8 cellular contexts compared by ENCODE assay signal in genomic region chr3:115623414-115623868, GRCh38. TPM values are rescaled to one million over a fixed set of nuclear protein-coding genes. Genes with fewer than 3 reads are reported as not detected.
DNase-seq lines count a peak whose midpoint lies in the region; ATAC-seq lines count a peak whose summit lies in the region.

GAP43 (plus strand) TSS chr3:115623510; CDS start chr3:115623690, 180 bp downstream.

- H3K4me1 Mint-ChIP-seq in IgD-negative memory B cell: peaks cover 0 to 10% (median 6%) of the 10 kb centered on the region in 3 donors
- H3K4me1 Mint-ChIP-seq in activated naive CD8-positive, alpha-beta T cell treated with anti-CD3 and anti-CD28 coated beads, Interleukin-2, amount 10 ng/mL, durations not matched to agents 7 days and 5 days: peaks cover 11% of the 10 kb centered on the region

- intact Hi-C loops in left ventricle myocardium superior (cut with micrococcal nuclease): no loop called here
- intact Hi-C loops in posterior cingulate gyrus (cut with DNase I): no loop called here

- H3K27me3 Mint-ChIP-seq in IgD-negative memory B cell: peaks cover 23% of the 10 kb centered on the region
- peaks cover 55% of the 10 kb centered on the region for H3K27me3 Mint-ChIP-seq in activated naive CD8-positive, alpha-beta T cell treated with anti-CD3 and anti-CD28 coated beads, Interleukin-2, amount 10 ng/mL, durations not matched to agents 7 days and 5 days

- no peak for ATAC-seq in activated naive CD8-positive, alpha-beta T cell treated with anti-CD3 and anti-CD28 coated beads, Interleukin-2, amount 10 ng/mL, durations not matched to agents 7 days and 5 days (ENCODE audit: low read depth)
- peak; percentile 93 for ATAC-seq in left ventricle myocardium superior
- no peak for ATAC-seq in HG02870 (IDR thresholded peaks at IDR 0.05; ENCODE audit: unreplicated experiment)

- H3K4me3 Mint-ChIP-seq in IgD-negative memory B cell: peak within 1 kb of the TSS in 3 of 4 donors; percentile 45 to 86 (median 83)
- peak within 1 kb of the TSS; percentile 25 for H3K4me3 Mint-ChIP-seq in activated naive CD8-positive, alpha-beta T cell treated with anti-CD3 and anti-CD28 coated beads, Interleukin-2, amount 10 ng/mL, durations not matched to agents 7 days and 5 days

- H3K27ac Mint-ChIP-seq in IgD-negative memory B cell: peak within 1 kb of the TSS in 1 of 3 donors; percentile 42
- H3K27ac Mint-ChIP-seq in activated naive CD8-positive, alpha-beta T cell treated with anti-CD3 and anti-CD28 coated beads, Interleukin-2, amount 10 ng/mL, durations not matched to agents 7 days and 5 days: no peak within 1 kb of the TSS

- no peaks in the 10 kb centered on the region for H3K9me3 Mint-ChIP-seq in IgD-negative memory B cell
- H3K9me3 Mint-ChIP-seq in activated naive CD8-positive, alpha-beta T cell treated with anti-CD3 and anti-CD28 coated beads, Interleukin-2, amount 10 ng/mL, durations not matched to agents 7 days and 5 days: no peaks in the 10 kb centered on the region

- no peaks in the 10 kb centered on the region for H3K36me3 Mint-ChIP-seq in IgD-negative memory B cell
- H3K36me3 Mint-ChIP-seq in activated naive CD8-positive, alpha-beta T cell treated with anti-CD3 and anti-CD28 coated beads, Interleukin-2, amount 10 ng/mL, durations not matched to agents 7 days and 5 days: no peaks in the 10 kb centered on the region

- DNase-seq in Ammon's horn (ENCODE audit: low spot score) (peak; percentile 71), left ventricle myocardium superior (peak; percentile 49), posterior cingulate gyrus (peak in 9 of 10 donors; percentile 16 to 96 (median 65))
- no peak for DNase-seq in activated naive CD8-positive, alpha-beta T cell treated with anti-CD3 and anti-CD28 coated beads, Interleukin-2, amount 10 ng/mL, durations not matched to agents 7 days and 5 days
- no peak for DNase-seq in effector CD4-positive, alpha-beta T cell
- no peak for DNase-seq in activated CD8-positive, alpha-beta memory T cell treated with anti-CD3 and anti-CD28 coated beads, Interleukin-2, amount 50 U/mL, for 4 hours

- POLR2A ChIA-PET in activated naive CD8-positive, alpha-beta T cell treated with anti-CD3 and anti-CD28 coated beads, Interleukin-2, amount 10 ng/mL, durations not matched to agents 7 days and 5 days (lab: Charles Lee): no interaction called here

RNA-seq across cellular contexts. Expression of gene GAP43, which starts in this region (rescaled TPM):
- polyA plus RNA-seq in IgD-negative memory B cell: not detected
- not detected for total RNA-seq in activated naive CD8-positive, alpha-beta T cell treated with anti-CD3 and anti-CD28 coated beads, Interleukin-2, amount 10 ng/mL, durations not matched to agents 7 days and 5 days
- total RNA-seq in left ventricle myocardium superior: 0.25 TPM

Comparison
In these comparisons a context has a peak if more than half of its experiments do, and no peak if none do; other contexts are left out.
1. Peak in DNase-seq and ATAC-seq in left ventricle myocardium superior; RNA of the gene not detected or under 1 TPM.
2. DNase-seq: peak in Ammon's horn (single experiment) and posterior cingulate gyrus (9 of 10); none in activated naive CD8-positive, alpha-beta T cell treated with anti-CD3 and anti-CD28 coated beads, Interleukin-2, amount 10 ng/mL, durations not matched to agents 7 days and 5 days (single experiment), effector CD4-positive, alpha-beta T cell (single experiment) and activated CD8-positive, alpha-beta memory T cell treated with anti-CD3 and anti-CD28 coated beads, Interleukin-2, amount 50 U/mL, for 4 hours (single experiment).